In genomic region chr12:57118711-57119271, GRCh38 we compare ENCODE assay signal across 10 cellular contexts. TPM values are rescaled to one million over a fixed set of nuclear protein-coding genes. Genes with fewer than 3 reads are reported as not detected.
A peak's percentile ranks its signal among the peaks of the same experiment; 100 is the strongest.
DNase-seq lines count a peak whose midpoint lies in the region; ATAC-seq and TF ChIP-seq lines count a peak whose summit lies in the region.
"Had no signal": no experiment of that assay in that cellular context is flagged by ENCODE, and none has a peak within 500 bp of the region (broad histone marks: within the 10 kb centered on the region; RNA-seq: fewer than 3 reads in every experiment).

No MANE protein-coding gene starts in this region.

- peak; percentile 43 for DNase-seq in NAMALWA (ENCODE audit: low spot score)
- DNase-seq in chondrocyte (ENCODE audit: low spot score): no peak
- no peak for DNase-seq in omental fat pad (ENCODE audit: low spot score)
- no peak for DNase-seq in NCI-H526 treated with DMSO at 0.1 percent for 48 hours (lab: John Stamatoyannopoulos, UW)
- DNase-seq in epidermal melanocyte (ENCODE audit: insufficient read length, low spot score): no peak
- DNase-seq: GOT3 had no signal

- no peaks in the 10 kb centered on the region for H3K27me3 Mint-ChIP-seq in chondrocyte (ENCODE audit: low read depth)

- peaks cover 15% of the 10 kb centered on the region for H3K4me1 Mint-ChIP-seq in chondrocyte (ENCODE audit: low read depth)

- TF ChIP-seq CTCF in chondrocyte (IDR thresholded peaks at IDR 0.05): no peak
- no peak for TF ChIP-seq CTCF in omental fat pad (IDR thresholded peaks at IDR 0.05)

- H3K9me3 Mint-ChIP-seq in chondrocyte (ENCODE audit: low read depth): no peaks in the 10 kb centered on the region

- no peak overlapping the region for H3K4me3 Mint-ChIP-seq in chondrocyte (ENCODE audit: unreplicated experiment)

- ATAC-seq in GM18858 (IDR thresholded peaks at IDR 0.05; ENCODE audit: unreplicated experiment) (peak; percentile 65), omental fat pad (ENCODE audit: low FRiP score) (peak; percentile 26), GM19351 (IDR thresholded peaks at IDR 0.05; ENCODE audit: unreplicated experiment) (no peak), HG03139 (IDR thresholded peaks at IDR 0.05; ENCODE audit: unreplicated experiment) (no peak)

- no peaks in the 10 kb centered on the region for H3K36me3 Mint-ChIP-seq in chondrocyte (ENCODE audit: low read depth)

- H3K27ac Mint-ChIP-seq in chondrocyte (ENCODE audit: unreplicated experiment): peak overlapping the region; percentile 46

RNA-seq across cellular contexts. Expression of gene STAT6, which starts 7.6 kb away (rescaled TPM):
- 89.4 to 101 TPM (median 94.2 TPM) in 3 replicates for total RNA-seq in chondrocyte
- total RNA-seq in omental fat pad: 100 to 1,000 TPM; 112 to 234 (median 124) TPM

RNA-seq across cellular contexts. Expression of gene LRP1, which starts 9.5 kb away (rescaled TPM):
- total RNA-seq in chondrocyte: 448 to 583 TPM (median 463 TPM) in 3 replicates
- 100 to 1,000 TPM; 312 to 592 (median 571) TPM for total RNA-seq in omental fat pad

RNA-seq across cellular contexts. Expression of gene LRP1-AS, which starts 28.6 kb away (rescaled TPM):
- total RNA-seq in chondrocyte (not detected in 3 replicates), omental fat pad (not detected)
- total RNA-seq: subcutaneous adipose tissue had no signal

RNA-seq across cellular contexts. Expression of gene NAB2, which starts 29.9 kb away (rescaled TPM):
- total RNA-seq in chondrocyte (30.7 to 32.5 TPM (median 31.1 TPM) in 3 replicates), omental fat pad (10 to 100 TPM; 15.1 to 24.7 (median 18.1) TPM)

RNA-seq across cellular contexts. Expression of gene NEMP1, which starts 40.2 kb away (rescaled TPM):
- 11.7 to 14.7 TPM (median 12.9 TPM) in 3 replicates for total RNA-seq in chondrocyte
- total RNA-seq in omental fat pad: 1 to 10 TPM; 4.6 to 9.8 (median 5.9) TPM

Comparison
In these comparisons a context has a peak if more than half of its experiments do, and no peak if none do; other contexts are left out.
1. ATAC-seq: peak in GM18858 (single experiment) and omental fat pad (single experiment); none in GM19351 (single experiment) and HG03139 (single experiment).